20 cellular contexts compared by ENCODE assay signal in the genomic region with DNA sequence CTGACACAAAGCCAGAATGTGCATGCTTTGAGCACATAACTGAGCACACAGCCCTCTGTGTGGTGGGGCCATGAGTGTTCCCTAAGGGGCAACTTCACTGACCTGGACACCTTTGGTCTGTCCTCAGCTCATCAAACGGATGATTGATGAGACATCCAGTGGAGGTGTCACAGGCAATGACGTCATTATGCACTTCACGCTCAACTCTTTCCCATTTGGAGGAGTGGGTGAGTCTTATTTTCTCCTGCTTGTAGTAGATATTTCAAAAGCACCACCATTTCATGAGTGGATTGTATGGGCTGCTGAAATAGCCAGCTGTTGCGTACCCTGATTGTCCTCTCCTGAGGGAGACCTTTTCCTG. TPM values are rescaled to one million over a fixed set of nuclear protein-coding genes. Genes with fewer than 3 reads are reported as not detected.
DNase-seq lines count a peak whose midpoint lies in the region; ATAC-seq, FAIRE-seq and TF ChIP-seq lines count a peak whose summit lies in the region.
"Had no signal": no experiment of that assay in that cellular context is flagged by ENCODE, and none has a peak within 500 bp of the region (broad histone marks: within the 10 kb centered on the region; RNA-seq: fewer than 3 reads in every experiment).

No MANE protein-coding gene starts in this region.

- no peak overlapping the region for H3K23ac ChIP-seq in H9 (ENCODE audit: insufficient read length, low read depth, low read length)

- no CpG with 5 or more reads among the region's 4 CpGs for WGBS in H9 (ENCODE audit: extremely low coverage, insufficient read length, low lambda C conversion rate)

- H3K27ac ChIP-seq in H9 (ENCODE audit: insufficient read length, low read depth, low read length) (no peak overlapping the region), gastrocnemius medialis (peak overlapping the region in 3 of 4 donors; percentile 47 to 52 (median 48))
- H3K27ac ChIP-seq: KMS-11, Peyer's patch had no signal

- no peak overlapping the region for H3K14ac ChIP-seq in H9 (ENCODE audit: insufficient read depth, low read length)

- no peak overlapping the region for H3K9ac ChIP-seq in H9 (ENCODE audit: extremely low read depth, insufficient read length, low read length)
- H3K9ac ChIP-seq: KMS-11 had no signal

- peaks cover 0 to 25% of the 10 kb centered on the region in 2 donors for H3K36me3 ChIP-seq in gastrocnemius medialis

- no peak overlapping the region for H4K8ac ChIP-seq in H9 (replicated peaks; ENCODE audit: insufficient read length, low read depth, low read length)

- H3K27me3 ChIP-seq in H9 (ENCODE audit: insufficient read depth, low read length) = no peaks in the 10 kb centered on the region
- H3K27me3 ChIP-seq in gastrocnemius medialis = no peaks in the 10 kb centered on the region
- H3K27me3 ChIP-seq: Peyer's patch had no signal

- no peak overlapping the region for H3K56ac ChIP-seq in H9 (ENCODE audit: insufficient read length, low read depth, low read length)

- H2BK5ac ChIP-seq in H9 (ENCODE audit: insufficient read length, low read length) = no peak overlapping the region

- H3K4me1 ChIP-seq in H9 (ENCODE audit: insufficient read depth, low read length) (peaks cover 3% of the 10 kb centered on the region; the same call in 1 of the 2 replicates), gastrocnemius medialis (peaks cover 15 to 18% of the 10 kb centered on the region in 2 donors)
- H3K4me1 ChIP-seq: Peyer's patch had no signal

- H3K27me3 Mint-ChIP-seq in H9 (ENCODE audit: low read depth) (no peaks in the 10 kb centered on the region), T-helper 17 cell (no peaks in the 10 kb centered on the region)
- H3K27me3 Mint-ChIP-seq: CD4-positive, CD25-positive, alpha-beta regulatory T cell had no signal

- no peak overlapping the region for H3K4ac ChIP-seq in H9 (ENCODE audit: low read depth, low read length)

- no peaks in the 10 kb centered on the region for H3K9me3 Mint-ChIP-seq in H9
- H3K9me3 Mint-ChIP-seq: CD4-positive, CD25-positive, alpha-beta regulatory T cell; HFFc6 had no signal

- no peak overlapping the region for H2BK12ac ChIP-seq in H9 (ENCODE audit: insufficient read length, low read depth, low read length)

- no peak overlapping the region for H2AFZ ChIP-seq in H9 (ENCODE audit: low read length)

- DNase-seq in H9 = peak; percentile 17
- no peak for DNase-seq in HTR-8/SVneo (ENCODE audit: insufficient read length, low spot score)
- DNase-seq in islet precursor cell = peak; percentile 37
- no peak for DNase-seq in gastrocnemius medialis
- DNase-seq in stimulated activated CD4-positive, alpha-beta T cell treated with anti-CD3 and anti-CD28 coated beads, Interleukin-2, amount 100 ng/mL, for 24 hours = no peak
- DNase-seq in T-helper 17 cell = no peak
- DNase-seq: CD4-positive, CD25-positive, alpha-beta regulatory T cell; EL; GF-D8; HFFc6; NCI-H1105 treated with DMSO at 0.1 percent for 48 hours; NCI-H226; NCI-H526; Peyer's patch had no signal

- H4K91ac ChIP-seq in H9 (ENCODE audit: insufficient read length, low read depth, low read length) = no peak overlapping the region

- no peaks in the 10 kb centered on the region for H4K20me1 ChIP-seq in H9 (ENCODE audit: control insufficient read depth, insufficient read depth, insufficient read length)

- no peak overlapping the region for H3T11ph ChIP-seq in H9 (ENCODE audit: low read length)

- no peak overlapping the region for H3K18ac ChIP-seq in H9 (ENCODE audit: insufficient read length, low read depth, low read length)

- no peak overlapping the region for H4K5ac ChIP-seq in H9 (ENCODE audit: insufficient read length, low read depth, low read length)

- H3K79me1 ChIP-seq in H9 (ENCODE audit: insufficient read depth, low read depth, low read length, poor library complexity, severe bottlenecking) = no peaks in the 10 kb centered on the region

- peak; percentile 68 for FAIRE-seq in HTR-8/SVneo (lab: Jason Lieb, UNC)
- FAIRE-seq: GM19239 had no signal

- H3K4me3 Mint-ChIP-seq in H9 (no peak overlapping the region), T-helper 17 cell (no peak overlapping the region)
- H3K4me3 Mint-ChIP-seq: CD4-positive, CD25-positive, alpha-beta regulatory T cell; HFFc6 had no signal

- H3K36me3 Mint-ChIP-seq in H9 (ENCODE audit: insufficient read depth in 1 of 3, low read depth in 3 of 3) (peaks cover 30 to 57% (median 45%) of the 10 kb centered on the region in 3 experiments; a peak in 6 of 7 replicates), T-helper 17 cell (ENCODE audit: low read depth) (peaks cover 5% of the 10 kb centered on the region)

- no peak overlapping the region for H2BK20ac ChIP-seq in H9 (ENCODE audit: low read depth, low read length, poor library complexity, severe bottlenecking)

- H3K27ac Mint-ChIP-seq in H9 (peak overlapping the region in 2 of 3 experiments; percentile 30 to 51; a peak in 2 of 7 replicates), T-helper 17 cell (no peak overlapping the region)
- H3K27ac Mint-ChIP-seq: CD4-positive, CD25-positive, alpha-beta regulatory T cell; HFFc6 had no signal

- no peaks in the 10 kb centered on the region for H3K23me2 ChIP-seq in H9 (ENCODE audit: insufficient read length, low read depth, low read length, poor library complexity, severe bottlenecking)

- ATAC-seq in gastrocnemius medialis (peak in 1 of 2 donors; percentile 33), GM18861 (IDR thresholded peaks at IDR 0.05; ENCODE audit: unreplicated experiment) (no peak), T-helper 17 cell (no peak)

- H2BK120ac ChIP-seq in H9 (ENCODE audit: low read depth, low read length, poor library complexity, severe bottlenecking) = no peak overlapping the region

- H3K4me2 ChIP-seq in H9 (ENCODE audit: insufficient read depth, insufficient read length, low read length) = no peak overlapping the region
- H3K4me2 ChIP-seq: KMS-11 had no signal

- in situ Hi-C loops in gastrocnemius medialis (cut with MboI; ENCODE audit: low sequenced_read_pairs in 4 of 4) = loop anchor here in 1 of 4 donors (10.0 kb wide), 1 partner anchor 70 kb away; no protein-coding TSS in a partner anchor

- H3K79me2 ChIP-seq in H9 (ENCODE audit: insufficient read depth, low read length) = 0 out of 2 replicates have a peak, but pooled peaks cover 2% of the 10 kb centered on the region

- no peak overlapping the region for H2AK5ac ChIP-seq in H9 (ENCODE audit: insufficient read length, low read length)

- H3K9me3 ChIP-seq in H9 (ENCODE audit: control insufficient read depth, low read depth, low read length) (no peaks in the 10 kb centered on the region), gastrocnemius medialis (no peaks in the 10 kb centered on the region), T-helper 17 cell (ENCODE audit: control insufficient read depth, low read length, poor library complexity, severe bottlenecking) (no peaks in the 10 kb centered on the region)
- H3K9me3 ChIP-seq: Peyer's patch had no signal

- H2BK15ac ChIP-seq in H9 (ENCODE audit: low read depth, low read length) = no peak overlapping the region

- intact Hi-C loops in gastrocnemius medialis (cut with DNase I; ENCODE audit: low total_unique reads) = no loop called here

- TF ChIP-seq CTCF in H9 (conservative IDR thresholded peaks at IDR 0.05) (no peak), gastrocnemius medialis (IDR thresholded peaks at IDR 0.05 in 4 of 5, conservative IDR thresholded peaks at IDR 0.05 in 1 of 5) (no peak)

- H3K4me1 Mint-ChIP-seq in H9 = peaks cover 27 to 28% of the 10 kb centered on the region in 2 experiments
- H3K4me1 Mint-ChIP-seq in T-helper 17 cell = no peaks in the 10 kb centered on the region

- no peak overlapping the region for H3K4me3 ChIP-seq in gastrocnemius medialis
- H3K4me3 ChIP-seq: Peyer's patch had no signal

- TF ChIP-seq POLR2A in gastrocnemius medialis (IDR thresholded peaks at IDR 0.05) = no peak

RNA-seq across cellular contexts. Expression of gene ALDH3A2, which starts 16.2 kb away (rescaled TPM):
- total RNA-seq in H9 (2021) (94.2 and 100 TPM in 2 replicates), gastrocnemius medialis (100 to 1,000 TPM in 2 of 4 donors, 10 to 100 TPM in 2; 87.6 to 117 (median 98.2) TPM), T-helper 17 cell (10 to 100 TPM; 16.1 to 17.1 TPM)

RNA-seq across cellular contexts. Expression of gene SLC47A2, which starts 51.6 kb away (rescaled TPM):
- total RNA-seq in H9 (2021) (not detected in 2 replicates), gastrocnemius medialis (1 to 10 TPM in 1 of 4 donors, under 1 TPM in 1, not detected in 2; 0.15 to 1.0 TPM), T-helper 17 cell (not detected)
- total RNA-seq: CD4-positive, CD25-positive, alpha-beta regulatory T cell; H4; HFFc6; OCI-LY7; SK-MEL-5 had no signal

Comparison
In these comparisons a context has a peak if more than half of its experiments do, and no peak if none do; other contexts are left out.
1. DNase-seq: peak in H9 (single experiment) and islet precursor cell (single experiment); none in HTR-8/SVneo (single experiment), gastrocnemius medialis (0 of 2), stimulated activated CD4-positive, alpha-beta T cell treated with anti-CD3 and anti-CD28 coated beads, Interleukin-2, amount 100 ng/mL, for 24 hours (0 of 2) and T-helper 17 cell (0 of 3).